Comparison of ENCODE assay signal across 19 cellular contexts in genomic region chr6:17968081-17968518, GRCh38. TPM values are rescaled to one million over a fixed set of nuclear protein-coding genes. Genes with fewer than 3 reads are reported as not detected.
DNase-seq lines count a peak whose midpoint lies in the region; ATAC-seq, FAIRE-seq and TF ChIP-seq lines count a peak whose summit lies in the region.
"Had no signal": no experiment of that assay in that cellular context is flagged by ENCODE, and none has a peak within 500 bp of the region (broad histone marks: within the 10 kb centered on the region; RNA-seq: fewer than 3 reads in every experiment).

No MANE protein-coding gene starts in this region.

- DNase-seq in EH (ENCODE audit: low read depth) (peak; percentile 61), M059J (ENCODE audit: low read depth) (peak; percentile 93), bronchial epithelial cell (ENCODE audit: low read depth) (peak; percentile 82), mesendoderm (peak; percentile 26), NCI-H2227 treated with DMSO at 0.1 percent for 48 hours (lab: John Stamatoyannopoulos, UW) (no peak), T-helper 1 cell (no peak), D721Med (ENCODE audit: insufficient read length, low spot score) (no peak)
- DNase-seq: activated CD4-positive, alpha-beta T cell treated with anti-CD3 and anti-CD28 coated beads, Interleukin-2, amount 10 ng/mL, durations not matched to agents 7 days and 5 days; activated T-cell treated with anti-CD3 and anti-CD28 coated beads, Interleukin-2, amount 50 U/mL, for 24 hours; AML-193; foreskin fibroblast; mucosa of descending colon; NCI-H1436; stimulated activated CD4-positive, alpha-beta T cell treated with anti-CD3 and anti-CD28 coated beads, Interleukin-2, amount 100 ng/mL, for 24 hours; T-helper 17 cell; upper lobe of right lung had no signal

- no peak overlapping the region for H4K8ac ChIP-seq in mesendoderm (ENCODE audit: low read depth, low read length)

- no peak overlapping the region for H3K9ac ChIP-seq in mesendoderm (ENCODE audit: low read length)

- no peak overlapping the region for H2BK15ac ChIP-seq in mesendoderm (replicated peaks; ENCODE audit: low read depth)

- WGBS in mesendoderm (ENCODE audit: extremely low coverage, insufficient coverage, low lambda C conversion rate), result no CpG with 5 or more reads among the region's 2 CpGs

- H3K4me1 ChIP-seq in mesendoderm (ENCODE audit: control insufficient read depth, low read depth, low read length), result peaks cover 7% of the 10 kb centered on the region

- no peak overlapping the region for H3K56ac ChIP-seq in mesendoderm (ENCODE audit: low read length)

- no peak overlapping the region for H2BK120ac ChIP-seq in mesendoderm (ENCODE audit: low read depth, low read length)

- H3K79me1 ChIP-seq in mesendoderm (ENCODE audit: low read length), result peaks cover 16% of the 10 kb centered on the region

- H3K4ac ChIP-seq in mesendoderm (ENCODE audit: low read depth, low read length), result no peak overlapping the region

- H3K27ac ChIP-seq in mesendoderm (ENCODE audit: low read depth, low read length), result no peak overlapping the region
- H3K27ac ChIP-seq: prostate gland, upper lobe of right lung had no signal

- H4K5ac ChIP-seq in mesendoderm (ENCODE audit: low read length), result no peak overlapping the region

- peaks cover 9% of the 10 kb centered on the region for H3K79me2 ChIP-seq in mesendoderm (ENCODE audit: control insufficient read depth, insufficient read depth, low read length)

- H3K4me3 ChIP-seq in bronchial epithelial cell (ENCODE audit: low read depth, low read length), result no peak overlapping the region
- no peak overlapping the region for H3K4me3 ChIP-seq in mesendoderm (ENCODE audit: low read length)
- H3K4me3 ChIP-seq: dorsolateral prefrontal cortex, mucosa of descending colon, prostate gland, upper lobe of right lung had no signal

- TF ChIP-seq CTCF in bronchial epithelial cell (IDR thresholded peaks at IDR 0.05; ENCODE audit: insufficient read depth, low read length, severe bottlenecking), result no peak
- TF ChIP-seq CTCF in D721Med (IDR thresholded peaks at IDR 0.05; ENCODE audit: insufficient read depth, missing control alignments), result no peak

- no peak overlapping the region for H2AK5ac ChIP-seq in mesendoderm (ENCODE audit: low read length)

- H3K27me3 ChIP-seq in bronchial epithelial cell (ENCODE audit: control insufficient read depth, insufficient read depth, low read length), result no peaks in the 10 kb centered on the region
- no peaks in the 10 kb centered on the region for H3K27me3 ChIP-seq in mesendoderm (ENCODE audit: insufficient read depth, low read length, poor library complexity)
- H3K27me3 ChIP-seq: dorsolateral prefrontal cortex, upper lobe of right lung had no signal

- no peak overlapping the region for H3K18ac ChIP-seq in mesendoderm (ENCODE audit: low read length)

- peak; percentile 66 for FAIRE-seq in bronchial epithelial cell (lab: Jason Lieb, UNC)
- FAIRE-seq in D721Med (lab: Jason Lieb, UNC), result no peak

- H3K36me3 ChIP-seq in bronchial epithelial cell (ENCODE audit: control insufficient read depth, insufficient read depth, low read length) (no peaks in the 10 kb centered on the region), mesendoderm (ENCODE audit: control insufficient read depth, insufficient read depth, low read length) (no peaks in the 10 kb centered on the region)
- H3K36me3 ChIP-seq: prostate gland, upper lobe of right lung had no signal

- no peak overlapping the region for H3K4me2 ChIP-seq in mesendoderm (ENCODE audit: low read length)

- H3K23ac ChIP-seq in mesendoderm (ENCODE audit: low read length), result no peak overlapping the region

- H2BK5ac ChIP-seq in mesendoderm (ENCODE audit: low read length), result no peak overlapping the region

- no peak for ATAC-seq in HG03457 (IDR thresholded peaks at IDR 0.05; ENCODE audit: unreplicated experiment)
- ATAC-seq: mucosa of descending colon, T-helper 17 cell, upper lobe of right lung had no signal

RNA-seq across cellular contexts. Expression of gene KIF13A, which starts 19.3 kb away (rescaled TPM):
- 27.2 and 60.1 TPM in 2 replicates for total RNA-seq in M059J (2014; rRNA removed; shearing (Covaris generic))
- 47.4 and 58.8 TPM in 2 replicates for total RNA-seq in bronchial epithelial cell
- polyA plus RNA-seq in mesendoderm (2013, experiment 1 of 2), result 16.8 TPM
- polyA plus RNA-seq in mesendoderm (2013, experiment 2 of 2), result 16.8 TPM
- total RNA-seq: activated CD4-positive, alpha-beta T cell treated with anti-CD3 and anti-CD28 coated beads, Interleukin-2, amount 10 ng/mL, durations not matched to agents 7 days and 5 days had no signal

Comparison
In these comparisons a context has a peak if more than half of its experiments do, and no peak if none do; other contexts are left out.
1. DNase-seq: peak in EH (single experiment), M059J (single experiment), bronchial epithelial cell (single experiment) and mesendoderm (single experiment); none in NCI-H2227 treated with DMSO at 0.1 percent for 48 hours (single experiment), T-helper 1 cell (0 of 5) and D721Med (single experiment).